Comparison of ENCODE assay signal across 10 cellular contexts in the genomic region with DNA sequence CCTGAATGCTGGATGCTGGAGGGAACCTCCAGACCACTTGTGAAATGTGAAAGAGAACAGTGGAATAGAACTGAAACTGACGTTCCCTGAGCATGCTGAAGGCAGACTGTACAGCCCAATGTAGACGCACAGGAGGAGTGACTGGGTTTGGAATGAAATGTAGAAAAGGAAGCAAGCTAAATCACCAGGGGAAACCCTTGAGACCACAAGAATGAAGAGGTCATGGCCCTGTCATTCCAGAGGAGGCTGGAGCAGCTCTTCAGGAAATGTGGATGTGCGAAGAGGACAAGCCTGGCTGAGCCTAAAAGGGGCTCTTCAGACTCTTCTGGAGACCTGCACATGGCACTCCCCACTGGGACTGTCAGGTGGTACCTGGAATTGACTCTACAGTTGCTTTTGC.
DNase-seq lines count a peak whose midpoint lies in the region; ATAC-seq, FAIRE-seq and TF ChIP-seq lines count a peak whose summit lies in the region.
"Had no signal": no experiment of that assay in that cellular context is flagged by ENCODE, and none has a peak within 500 bp of the region (broad histone marks: within the 10 kb centered on the region; RNA-seq: fewer than 3 reads in every experiment).

No MANE protein-coding gene starts in this region.

- H3K36me3 ChIP-seq in GM23248 (ENCODE audit: low read depth) = peaks cover 8% of the 10 kb centered on the region; the same call in 1 of the 2 replicates
- peaks cover 0 to 26% of the 10 kb centered on the region in 2 experiments for H3K36me3 ChIP-seq in SK-N-SH (replicated peaks in 1 of 2; ENCODE audit: control insufficient read depth in 1 of 2, insufficient read depth in 2 of 2, low read length in 1 of 2)

- H3K4me2 ChIP-seq in GM23248 (ENCODE audit: unreplicated experiment) (peak overlapping the region; percentile 84), SK-N-SH (peak overlapping the region; percentile 46; the same call in 1 of the 2 replicates)

- POLR2A ChIA-PET in SK-N-SH (lab: Yijun Ruan, JAX) = no interaction called here

- TF ChIP-seq RAD21 in SK-N-SH (IDR thresholded peaks at IDR 0.05; ENCODE audit: low read length) = no peak

- H3K9me2 ChIP-seq in GM23248 (ENCODE audit: insufficient read depth) (no peaks in the 10 kb centered on the region), SK-N-SH (no peaks in the 10 kb centered on the region)

- H3K4me1 ChIP-seq in GM23248 (ENCODE audit: insufficient read depth) = peaks cover 33% of the 10 kb centered on the region
- H3K4me1 ChIP-seq in SK-N-SH (ENCODE audit: control insufficient read depth in 1 of 2, insufficient read depth in 2 of 2, low read depth in 1 of 2, low read length in 1 of 2) = peaks cover 0 to 5% of the 10 kb centered on the region in 2 experiments; a peak in 2 of 4 replicates

- no peaks in the 10 kb centered on the region for H3K27me3 ChIP-seq in GM23248 (replicated peaks; ENCODE audit: insufficient read depth)
- H3K27me3 ChIP-seq in SK-N-SH (ENCODE audit: insufficient read depth) = no peaks in the 10 kb centered on the region

- H4K20me1 ChIP-seq in GM23248 (ENCODE audit: insufficient read depth) = no peaks in the 10 kb centered on the region
- peaks cover 5% of the 10 kb centered on the region for H4K20me1 ChIP-seq in SK-N-SH (ENCODE audit: insufficient read depth)

- WGBS in GM23248 (ENCODE audit: low coverage in 1 of 2, low lambda C conversion rate in 2 of 2, missing lambda C conversion rate in 2 of 2), 2 experiments = 6 to 8% methylated on average over 3 of the region's 3 CpGs
- WGBS in SK-N-SH (ENCODE audit: low lambda C conversion rate) = 37% methylated on average over 3 of the region's 3 CpGs

- ATAC-seq in GM18909 (IDR thresholded peaks at IDR 0.05; ENCODE audit: poor library complexity, unreplicated experiment) = no peak
- ATAC-seq: esophagus mucosa had no signal

- TF ChIP-seq CTCF in SK-N-SH (IDR thresholded peaks at IDR 0.05) = no peak
- no peak for TF ChIP-seq CTCF in fibroblast of villous mesenchyme (IDR thresholded peaks at IDR 0.05; ENCODE audit: insufficient read depth, low read depth, low read length)

- CTCF ChIA-PET in SK-N-SH (lab: Yijun Ruan, JAX) = no interaction called here

- in situ Hi-C loops in GM23248 (cut with MboI) = no loop called here

- H3K79me2 ChIP-seq in GM23248 (ENCODE audit: insufficient read depth) (no peaks in the 10 kb centered on the region), SK-N-SH (ENCODE audit: insufficient read depth) (no peaks in the 10 kb centered on the region)

- FAIRE-seq in frontal cortex (lab: Jason Lieb, UNC) = no peak

- peak overlapping the region; percentile 45; the same call in 1 of the 2 replicates for H3K4me3 ChIP-seq in GM23248
- no peak overlapping the region for H3K4me3 ChIP-seq in SK-N-SH (ENCODE audit: low read depth in 2 of 2, low read length in 1 of 2)
- H3K4me3 ChIP-seq in fibroblast of villous mesenchyme (ENCODE audit: low read depth, low read length) = no peak overlapping the region
- H3K4me3 ChIP-seq in skeletal muscle cell (ENCODE audit: low read depth, low read length) = no peak overlapping the region

- peaks cover 13% of the 10 kb centered on the region; the same call in 1 of the 2 replicates for H3F3A ChIP-seq in GM23248 (ENCODE audit: insufficient read depth)
- H3F3A ChIP-seq in SK-N-SH (replicated peaks; ENCODE audit: insufficient read depth) = no peaks in the 10 kb centered on the region

- H3K27ac ChIP-seq in GM23248 (0 out of 2 replicates have a peak overlapping the region, but pooled peaks have one; percentile 15), SK-N-SH (ENCODE audit: low read depth in 2 of 2, low read length in 1 of 2) (no peak overlapping the region)

- peak in 1 of 2 experiments; percentile 33; a peak in 1 of 4 replicates for TF ChIP-seq EP300 in SK-N-SH (IDR thresholded peaks at IDR 0.05; ENCODE audit: borderline replicate concordance in 1 of 2, low read depth in 1 of 2, low read length in 1 of 2)

- H3K9ac ChIP-seq in GM23248 = no peak overlapping the region
- H3K9ac ChIP-seq in SK-N-SH = no peak overlapping the region

- peak; percentile 91 for DNase-seq in GM23248
- DNase-seq in SK-N-SH = no peak
- peak; percentile 89 for DNase-seq in fibroblast of villous mesenchyme (ENCODE audit: low read depth)
- DNase-seq in skeletal muscle cell (ENCODE audit: low read depth) = peak; percentile 83
- no peak for DNase-seq in frontal cortex (ENCODE audit: low spot score in 2 of 2)
- DNase-seq in NCI-H2171 (lab: John Stamatoyannopoulos, UW) = no peak
- no peak for DNase-seq in pons (ENCODE audit: low spot score)
- DNase-seq: T1000 had no signal

- H2AFZ ChIP-seq in GM23248 = no peak overlapping the region
- no peak overlapping the region for H2AFZ ChIP-seq in SK-N-SH (ENCODE audit: low read depth)

- no peaks in the 10 kb centered on the region for H3K9me3 ChIP-seq in GM23248 (ENCODE audit: low read depth)
- H3K9me3 ChIP-seq in SK-N-SH = no peaks in the 10 kb centered on the region

TF ChIP-seq in SK-N-SH, 30 proteins besides CTCF, POLR2A, EP300 and RAD21 (continues in another document):
- TF ChIP-seq NFIC (IDR thresholded peaks at IDR 0.05; ENCODE audit: borderline replicate concordance) (peak; percentile 10; the same call in 1 of the 2 replicates), SMC3 (IDR thresholded peaks at IDR 0.05; ENCODE audit: low read depth, low read length) (no peak), TAF1 (IDR thresholded peaks at IDR 0.05; ENCODE audit: borderline replicate concordance, low read depth, low read length) (no peak), MXI1 (IDR thresholded peaks at IDR 0.05; ENCODE audit: low read depth, low read length) (no peak), FOXJ3 (CRISPR knock-in tag; IDR thresholded peaks at IDR 0.05) (no peak), FOSL2 (IDR thresholded peaks at IDR 0.05; ENCODE audit: borderline replicate concordance, low read depth) (no peak), POLR2AphosphoS5 (IDR thresholded peaks at IDR 0.05; ENCODE audit: low read depth, low read length) (no peak), TCF12 (IDR thresholded peaks at IDR 0.05) (peak; percentile 82), RXRA (IDR thresholded peaks at IDR 0.05; ENCODE audit: borderline replicate concordance, low read depth) (peak; percentile 54; the same call in 1 of the 2 replicates), YY1 (IDR thresholded peaks at IDR 0.05; ENCODE audit: low read depth) (no peak)
- TF ChIP-seq, protein P1, sequence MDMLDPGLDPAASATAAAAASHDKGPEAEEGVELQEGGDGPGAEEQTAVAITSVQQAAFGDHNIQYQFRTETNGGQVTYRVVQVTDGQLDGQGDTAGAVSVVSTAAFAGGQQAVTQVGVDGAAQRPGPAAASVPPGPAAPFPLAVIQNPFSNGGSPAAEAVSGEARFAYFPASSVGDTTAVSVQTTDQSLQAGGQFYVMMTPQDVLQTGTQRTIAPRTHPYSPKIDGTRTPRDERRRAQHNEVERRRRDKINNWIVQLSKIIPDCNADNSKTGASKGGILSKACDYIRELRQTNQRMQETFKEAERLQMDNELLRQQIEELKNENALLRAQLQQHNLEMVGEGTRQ (IDR thresholded peaks at IDR 0.05; ENCODE audit: borderline replicate concordance, low read depth, low read length) = no peak
- TF ChIP-seq, protein P2, sequence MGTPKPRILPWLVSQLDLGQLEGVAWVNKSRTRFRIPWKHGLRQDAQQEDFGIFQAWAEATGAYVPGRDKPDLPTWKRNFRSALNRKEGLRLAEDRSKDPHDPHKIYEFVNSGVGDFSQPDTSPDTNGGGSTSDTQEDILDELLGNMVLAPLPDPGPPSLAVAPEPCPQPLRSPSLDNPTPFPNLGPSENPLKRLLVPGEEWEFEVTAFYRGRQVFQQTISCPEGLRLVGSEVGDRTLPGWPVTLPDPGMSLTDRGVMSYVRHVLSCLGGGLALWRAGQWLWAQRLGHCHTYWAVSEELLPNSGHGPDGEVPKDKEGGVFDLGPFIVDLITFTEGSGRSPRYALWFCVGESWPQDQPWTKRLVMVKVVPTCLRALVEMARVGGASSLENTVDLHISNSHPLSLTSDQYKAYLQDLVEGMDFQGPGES (IDR thresholded peaks at IDR 0.05; ENCODE audit: low read depth, low read length) = no peak
- TF ChIP-seq, protein P3, sequence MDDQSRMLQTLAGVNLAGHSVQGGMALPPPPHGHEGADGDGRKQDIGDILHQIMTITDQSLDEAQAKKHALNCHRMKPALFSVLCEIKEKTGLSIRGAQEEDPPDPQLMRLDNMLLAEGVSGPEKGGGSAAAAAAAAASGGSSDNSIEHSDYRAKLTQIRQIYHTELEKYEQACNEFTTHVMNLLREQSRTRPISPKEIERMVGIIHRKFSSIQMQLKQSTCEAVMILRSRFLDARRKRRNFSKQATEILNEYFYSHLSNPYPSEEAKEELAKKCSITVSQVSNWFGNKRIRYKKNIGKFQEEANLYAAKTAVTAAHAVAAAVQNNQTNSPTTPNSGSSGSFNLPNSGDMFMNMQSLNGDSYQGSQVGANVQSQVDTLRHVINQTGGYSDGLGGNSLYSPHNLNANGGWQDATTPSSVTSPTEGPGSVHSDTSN (IDR thresholded peaks at IDR 0.05) = peak; percentile 77
- TF ChIP-seq, protein P4, sequence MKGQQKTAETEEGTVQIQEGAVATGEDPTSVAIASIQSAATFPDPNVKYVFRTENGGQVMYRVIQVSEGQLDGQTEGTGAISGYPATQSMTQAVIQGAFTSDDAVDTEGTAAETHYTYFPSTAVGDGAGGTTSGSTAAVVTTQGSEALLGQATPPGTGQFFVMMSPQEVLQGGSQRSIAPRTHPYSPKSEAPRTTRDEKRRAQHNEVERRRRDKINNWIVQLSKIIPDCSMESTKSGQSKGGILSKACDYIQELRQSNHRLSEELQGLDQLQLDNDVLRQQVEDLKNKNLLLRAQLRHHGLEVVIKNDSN (IDR thresholded peaks at IDR 0.05; ENCODE audit: borderline replicate concordance, low read depth) = no peak
- TF ChIP-seq, protein P5, sequence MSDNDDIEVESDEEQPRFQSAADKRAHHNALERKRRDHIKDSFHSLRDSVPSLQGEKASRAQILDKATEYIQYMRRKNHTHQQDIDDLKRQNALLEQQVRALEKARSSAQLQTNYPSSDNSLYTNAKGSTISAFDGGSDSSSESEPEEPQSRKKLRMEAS (IDR thresholded peaks at IDR 0.05; ENCODE audit: low read depth) = no peak

Comparison
In these comparisons a context has a peak if more than half of its experiments do, and no peak if none do; other contexts are left out.
1. DNase-seq: peak in GM23248 (single experiment), fibroblast of villous mesenchyme (single experiment) and skeletal muscle cell (single experiment); none in SK-N-SH (single experiment), frontal cortex (0 of 2), NCI-H2171 (single experiment) and pons (single experiment).